In genomic region chr19:747432-748273, GRCh38 we compare ENCODE assay signal across 19 cellular contexts. TPM values are rescaled to one million over a fixed set of nuclear protein-coding genes. Genes with fewer than 3 reads are reported as not detected.
"Had no signal": no experiment of that assay in that cellular context is flagged by ENCODE, and none has a peak within 500 bp of the region (broad histone marks: within the 10 kb centered on the region; RNA-seq: fewer than 3 reads in every experiment).

No MANE protein-coding gene starts in this region.

- H3K27ac ChIP-seq: body of pancreas, epithelial cell of prostate, neutrophil, parathyroid adenoma had no signal

- H3K4me1 ChIP-seq: parathyroid adenoma had no signal

- H2AFZ ChIP-seq: parathyroid adenoma had no signal

- H3K4me3 ChIP-seq: body of pancreas had no signal

- H3K79me2 ChIP-seq: parathyroid adenoma had no signal

- H3K36me3 ChIP-seq: neutrophil had no signal

- H3K9me3 ChIP-seq: body of pancreas had no signal

- DNase-seq: activated CD4-positive, alpha-beta T cell treated with anti-CD3 and anti-CD28 coated beads, Interleukin-2, amount 10 ng/mL, durations not matched to agents 24 days and 14 days; activated CD8-positive, alpha-beta T cell treated with anti-CD3 and anti-CD28 coated beads for 36 hours; activated naive CD4-positive, alpha-beta T cell treated with Interleukin-2 at 50 U/mL for 16 hours; activated T-cell treated with anti-CD3 and anti-CD28 coated beads, Interleukin-2, amount 50 U/mL, for 1 hour; body of pancreas; foreskin fibroblast; naive thymus-derived CD8-positive, alpha-beta T cell; stimulated activated CD4-positive, alpha-beta T cell treated with anti-CD3 and anti-CD28 coated beads, Interleukin-4, amount 100 ng/mL, for 24 hours; T-helper 9 cell had no signal

RNA-seq across cellular contexts. Expression of gene MISP, which starts 3.3 kb away (rescaled TPM):
- total RNA-seq: activated CD4-positive, alpha-beta T cell treated with anti-CD3 and anti-CD28 coated beads, Interleukin-2, amount 10 ng/mL, durations not matched to agents 24 days and 14 days; activated CD8-positive, alpha-beta T cell treated with anti-CD3 and anti-CD28 coated beads for 36 hours; cardiac septum; dermis microvascular lymphatic vessel endothelial cell; mononuclear cell; naive thymus-derived CD8-positive, alpha-beta T cell had no signal
- polyA plus RNA-seq: naive thymus-derived CD8-positive, alpha-beta T cell had no signal

RNA-seq across cellular contexts. Expression of gene PALM, which starts 38.9 kb away (rescaled TPM):
- total RNA-seq: activated CD4-positive, alpha-beta T cell treated with anti-CD3 and anti-CD28 coated beads, Interleukin-2, amount 10 ng/mL, durations not matched to agents 24 days and 14 days; mononuclear cell; naive thymus-derived CD8-positive, alpha-beta T cell had no signal
- polyA plus RNA-seq: naive thymus-derived CD8-positive, alpha-beta T cell had no signal

RNA-seq across cellular contexts. Expression of gene PRSS57, which starts 52.4 kb away (rescaled TPM):
- total RNA-seq: activated CD4-positive, alpha-beta T cell treated with anti-CD3 and anti-CD28 coated beads, Interleukin-2, amount 10 ng/mL, durations not matched to agents 24 days and 14 days; activated CD8-positive, alpha-beta T cell treated with anti-CD3 and anti-CD28 coated beads for 36 hours; activated T-helper 17 cell treated with anti-CD3 and anti-CD28 coated beads, Interleukin-2, amount 50 U/mL, for 72 hours; body of pancreas; cardiac septum; dermis microvascular lymphatic vessel endothelial cell; glomerular endothelial cell; naive thymus-derived CD8-positive, alpha-beta T cell; sciatic nerve; urinary bladder had no signal
- polyA plus RNA-seq: urinary bladder had no signal
